Comparison of ENCODE assay signal across 13 cellular contexts in the genomic region with DNA sequence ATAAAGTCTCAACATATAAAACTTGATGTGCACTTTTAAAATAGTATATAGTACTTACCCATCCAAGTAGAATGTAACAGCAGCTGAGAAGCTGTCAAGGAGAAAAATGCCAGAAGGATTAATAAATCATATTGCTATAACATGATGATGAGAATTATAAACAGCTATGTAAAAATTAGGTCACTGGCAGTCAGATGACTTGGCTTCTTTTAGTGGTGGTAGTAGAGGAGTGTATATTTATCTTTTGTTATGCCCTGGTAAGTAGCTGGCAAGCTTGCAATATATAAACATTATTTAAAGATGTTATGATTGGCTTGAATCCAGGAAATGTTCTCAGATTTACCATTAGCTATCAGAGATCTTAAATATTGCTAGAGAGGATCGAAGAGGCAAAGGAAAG.
DNase-seq lines count a peak whose midpoint lies in the region; ATAC-seq and TF ChIP-seq lines count a peak whose summit lies in the region.
"Had no signal": no experiment of that assay in that cellular context is flagged by ENCODE, and none has a peak within 500 bp of the region (broad histone marks: within the 10 kb centered on the region; RNA-seq: fewer than 3 reads in every experiment).

No MANE protein-coding gene starts in this region.

- in situ Hi-C loops in transverse colon (cut with MboI; ENCODE audit: low pct_ligation_motif_present in 1 of 4, low pct_unique_long_range_greater_than_20kb in 1 of 4, low sequenced_read_pairs in 3 of 4) = no loop called here

- peaks cover 22% of the 10 kb centered on the region for H3K4me1 Mint-ChIP-seq in MCF 10A (ENCODE audit: insufficient read depth, unreplicated experiment)

- H3F3A ChIP-seq in PC-3 (ENCODE audit: low read length, unreplicated experiment) = no peaks in the 10 kb centered on the region

- no peaks in the 10 kb centered on the region for H3K27me3 Mint-ChIP-seq in MCF 10A (ENCODE audit: insufficient read depth, unreplicated experiment)

- 0 to 18% methylated on average over 1 of the region's 1 CpG for WGBS in transverse colon (ENCODE audit: low coverage in 1 of 2), 2 donors

- no TSS peak for BruUV-seq in MCF 10A (replicated peaks; lab: Mats Ljungman, UMichigan)
- no TSS peak for BruUV-seq in PC-3 (replicated peaks; lab: Mats Ljungman, UMichigan)

- DNase-seq in MCF 10A (ENCODE audit: unreplicated experiment) (peak; percentile 72), breast epithelium (ENCODE audit: low spot score in 2 of 2) (no peak), PC-3 (peak; percentile 60), fibroblast of gingiva (ENCODE audit: low read depth) (peak; percentile 78), stromal cell of bone marrow (ENCODE audit: low read depth) (peak; percentile 9), cerebellar cortex (ENCODE audit: low spot score) (no peak), DMS79 (lab: John Stamatoyannopoulos, UW) (no peak), transverse colon (no peak)
- DNase-seq: AML-193, aorta, NCI-H1436 treated with DMSO at 0.1 percent for 48 hours, spleen, upper lobe of left lung had no signal

- H3K36me3 Mint-ChIP-seq in MCF 10A (ENCODE audit: insufficient read depth, unreplicated experiment) = no peaks in the 10 kb centered on the region

- H3K4me2 ChIP-seq in PC-3 (ENCODE audit: low read length) = no peak overlapping the region

- H4K20me1 ChIP-seq in PC-3 (ENCODE audit: low read length) = no peaks in the 10 kb centered on the region

- peak overlapping the region; percentile 16 for H3K4me3 Mint-ChIP-seq in MCF 10A (ENCODE audit: unreplicated experiment)

- no peak overlapping the region for H3K9ac ChIP-seq in PC-3 (ENCODE audit: low read length)

- POLR2A ChIA-PET in MCF 10A (lab: Yijun Ruan, JAX) (interaction anchor here (0.8 kb wide), 1 partner anchor 14 kb away, joined by 4 read pairs; no protein-coding TSS in a partner anchor), PC-3 (lab: Charles Lee; ENCODE audit: unreplicated experiment) (no interaction called here)

- ATAC-seq in PC-3 = peak; percentile 84

- no peak overlapping the region for H2AFZ ChIP-seq in PC-3 (ENCODE audit: low read length)

- H3K9me3 ChIP-seq in breast epithelium = no peaks in the 10 kb centered on the region
- no peaks in the 10 kb centered on the region for H3K9me3 ChIP-seq in PC-3 (ENCODE audit: low read length)
- H3K9me3 ChIP-seq in transverse colon = no peaks in the 10 kb centered on the region
- H3K9me3 ChIP-seq: spleen, upper lobe of left lung had no signal

- H3K27ac Mint-ChIP-seq in MCF 10A (ENCODE audit: low read depth, unreplicated experiment) = no peak overlapping the region

- TF ChIP-seq EP300 in transverse colon (IDR thresholded peaks at IDR 0.05; ENCODE audit: low read depth) = no peak

- H3K27me3 ChIP-seq in breast epithelium (no peaks in the 10 kb centered on the region), PC-3 (ENCODE audit: low read length) (no peaks in the 10 kb centered on the region), transverse colon (no peaks in the 10 kb centered on the region)
- H3K27me3 ChIP-seq: spleen, upper lobe of left lung had no signal

- H3K27ac ChIP-seq in breast epithelium = no peak overlapping the region
- no peak overlapping the region for H3K27ac ChIP-seq in PC-3 (ENCODE audit: low read length)
- H3K27ac ChIP-seq in transverse colon = no peak overlapping the region
- H3K27ac ChIP-seq: spleen, upper lobe of left lung had no signal

- CTCF ChIA-PET in MCF 10A (lab: Yijun Ruan, JAX) (interaction anchor here (0.7 kb wide), 1 partner anchor 1194 kb away, joined by 4 read pairs; no protein-coding TSS in a partner anchor), PC-3 (lab: Charles Lee) (interaction anchor here (0.6 kb wide), 1 partner anchor 1268 kb away, joined by 3 read pairs; no protein-coding TSS in a partner anchor)

- H3K9me2 ChIP-seq in PC-3 (replicated peaks; ENCODE audit: low read length) = no peaks in the 10 kb centered on the region

- no peaks in the 10 kb centered on the region for H3K79me2 ChIP-seq in PC-3 (ENCODE audit: low read length)

- intact Hi-C loops in MCF 10A (cut with micrococcal nuclease) = loop anchor here (5.0 to 10.0 kb wide), 3 partner anchors 185 to 938 kb away; no protein-coding TSS in a partner anchor
- intact Hi-C loops in breast epithelium (cut with DNase I; ENCODE audit: low total_unique reads) = no loop called here
- intact Hi-C loops in PC-3 (cut with micrococcal nuclease) = loop anchor here (5.0 to 10.0 kb wide), 2 partner anchors 772 to 1120 kb away; no protein-coding TSS in a partner anchor
- intact Hi-C loops in transverse colon (cut with DNase I; ENCODE audit: low total_unique reads) = no loop called here

- TF ChIP-seq POLR2A in breast epithelium (IDR thresholded peaks at IDR 0.05) (no peak), transverse colon (IDR thresholded peaks at IDR 0.05) (no peak)

- no peaks in the 10 kb centered on the region for H3K9me3 Mint-ChIP-seq in MCF 10A (ENCODE audit: unreplicated experiment)

- H3K36me3 ChIP-seq in breast epithelium = no peaks in the 10 kb centered on the region
- no peaks in the 10 kb centered on the region for H3K36me3 ChIP-seq in PC-3 (ENCODE audit: low read depth, low read length)
- H3K36me3 ChIP-seq in transverse colon = no peaks in the 10 kb centered on the region
- H3K36me3 ChIP-seq: spleen, upper lobe of left lung had no signal

- H3K4me1 ChIP-seq in breast epithelium = no peaks in the 10 kb centered on the region
- peaks cover 7% of the 10 kb centered on the region for H3K4me1 ChIP-seq in PC-3 (ENCODE audit: insufficient read depth, low read length)
- no peaks in the 10 kb centered on the region for H3K4me1 ChIP-seq in transverse colon
- H3K4me1 ChIP-seq: spleen, upper lobe of left lung had no signal

- no peak overlapping the region for H3K4me3 ChIP-seq in breast epithelium
- H3K4me3 ChIP-seq in PC-3 (ENCODE audit: low read length) = no peak overlapping the region
- H3K4me3 ChIP-seq in transverse colon = no peak overlapping the region
- H3K4me3 ChIP-seq: spleen, upper lobe of left lung had no signal

- TF ChIP-seq CTCF in MCF 10A (IDR thresholded peaks at IDR 0.05; ENCODE audit: unreplicated experiment) (no peak), breast epithelium (IDR thresholded peaks at IDR 0.05) (no peak), PC-3 (conservative IDR thresholded peaks at IDR 0.05; ENCODE audit: low read depth, low read length) (no peak), transverse colon (IDR thresholded peaks at IDR 0.05) (no peak)

Comparison
In these comparisons a context has a peak if more than half of its experiments do, and no peak if none do; other contexts are left out.
1. DNase-seq: peak in MCF 10A (single experiment), PC-3 (single experiment), fibroblast of gingiva (single experiment) and stromal cell of bone marrow (single experiment); none in breast epithelium (0 of 2), cerebellar cortex (single experiment), DMS79 (single experiment) and transverse colon (single experiment).
2. intact Hi-C loops: an anchor here in MCF 10A (5.0 to 10.0 kb wide) and PC-3 (5.0 to 10.0 kb wide); none called in breast epithelium and transverse colon.